Comparison of ENCODE assay signal across 8 cellular contexts in the genomic region with DNA sequence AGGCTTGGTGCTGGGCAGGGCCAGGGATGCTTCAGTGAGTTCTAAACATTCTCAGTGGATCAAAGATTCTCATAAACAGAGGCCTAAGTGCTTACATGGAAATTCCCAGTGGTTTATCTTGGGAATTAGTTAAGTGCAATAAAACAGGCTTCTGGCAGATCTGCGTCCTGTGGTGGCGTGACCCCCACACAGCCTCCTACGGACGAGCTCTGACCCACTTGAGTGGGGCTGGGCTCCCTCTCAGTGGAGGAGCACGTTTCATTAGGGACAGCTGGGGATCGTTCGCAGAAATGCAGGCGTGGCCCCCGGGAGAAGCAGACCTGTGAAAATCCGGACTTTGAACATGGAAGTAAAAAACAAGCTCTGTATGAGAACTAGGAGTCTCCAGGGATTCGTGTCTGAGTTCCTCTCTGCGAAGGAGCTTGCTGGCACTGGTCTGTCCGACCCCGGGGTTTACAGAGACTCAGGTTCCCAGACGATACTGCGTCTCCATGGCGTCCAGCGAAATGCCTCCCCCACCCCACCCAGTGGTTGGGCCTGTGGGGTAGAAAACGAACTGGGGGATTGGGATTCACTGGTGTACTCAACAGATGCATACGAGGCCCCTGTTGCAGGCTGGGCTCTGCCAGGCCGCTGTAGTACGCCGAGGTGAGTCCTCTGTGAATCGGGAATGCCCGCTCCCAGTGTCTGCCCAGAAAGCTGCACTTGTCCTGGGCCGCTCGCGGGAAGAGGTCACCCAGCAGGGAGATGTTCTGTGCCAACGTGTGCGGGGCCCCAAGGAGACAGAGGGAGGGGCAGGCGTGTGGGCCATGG.
DNase-seq lines count a peak whose midpoint lies in the region; ATAC-seq and TF ChIP-seq lines count a peak whose summit lies in the region.
"Not testable (repeated sequence)": the region's sequence is repeated elsewhere in the genome, so short reads cannot be mapped to it uniquely, and the experiment has no call there.

No MANE protein-coding gene starts in this region.

- H3K36me3 Mint-ChIP-seq in nephron progenitor cell (ENCODE audit: low read depth): not testable (repeated sequence)

- H3K4me3 ChIP-seq in Panc1 (ENCODE audit: low read depth in 2 of 2, low read length in 2 of 2); colonic mucosa; gastrocnemius medialis; urinary bladder (ENCODE audit: low read depth, low read length): not testable (repeated sequence)

- H3K27ac ChIP-seq in Panc1 (ENCODE audit: low read length): peak overlapping the region; percentile 63
- peak overlapping the region; percentile 15 for H3K27ac ChIP-seq in colonic mucosa
- peak overlapping the region in 3 of 4 donors; percentile 21 to 44 (median 24) for H3K27ac ChIP-seq in gastrocnemius medialis
- H3K27ac ChIP-seq in urinary bladder (ENCODE audit: low read depth): peak overlapping the region; percentile 53

- TF ChIP-seq POLR2A in gastrocnemius medialis (IDR thresholded peaks at IDR 0.05): not testable (repeated sequence)

- H3K4me1 ChIP-seq in Panc1 (ENCODE audit: control insufficient read depth, insufficient read depth, low read length) (peaks cover 13% of the 10 kb centered on the region), gastrocnemius medialis (peaks cover 22 to 26% of the 10 kb centered on the region in 2 donors)
- not testable (repeated sequence) for H3K4me1 ChIP-seq in colonic mucosa; urinary bladder (ENCODE audit: insufficient read depth)

- not testable (repeated sequence) for BruUV-seq in Panc1 (replicated peaks; lab: Mats Ljungman, UMichigan)

- H3K27me3 ChIP-seq in Panc1 (ENCODE audit: control insufficient read depth, insufficient read depth, low read length); colonic mucosa; gastrocnemius medialis: not testable (repeated sequence)

- CTCF ChIA-PET in Panc1 (lab: Charles Lee): not testable (repeated sequence)

- in situ Hi-C loops in Panc1 (cut with HindIII; ENCODE audit: low pct_unique_long_range_greater_than_20kb, low sequenced_read_pairs); gastrocnemius medialis (cut with MboI; ENCODE audit: low sequenced_read_pairs in 4 of 4): not testable (repeated sequence)

- not testable (repeated sequence) for ATAC-seq in Panc1, gastrocnemius medialis
- ATAC-seq in left colon: peak; percentile 63

- peaks cover 71% of the 10 kb centered on the region for H3K4me1 Mint-ChIP-seq in nephron progenitor cell

- TF ChIP-seq CTCF in Panc1 (IDR thresholded peaks at IDR 0.05); colonic mucosa (IDR thresholded peaks at IDR 0.05); nephron progenitor cell (IDR thresholded peaks at IDR 0.05); gastrocnemius medialis (IDR thresholded peaks at IDR 0.05 in 4 of 5, conservative IDR thresholded peaks at IDR 0.05 in 1 of 5): not testable (repeated sequence)

- H3K27me3 Mint-ChIP-seq in nephron progenitor cell (ENCODE audit: low read depth, poor library complexity): not testable (repeated sequence)

- 41% methylated on average over 31 of the region's 31 CpGs for WGBS in urinary bladder

- POLR2A ChIA-PET in Panc1 (lab: Charles Lee): not testable (repeated sequence)

- H3K4me3 Mint-ChIP-seq in nephron progenitor cell: peak overlapping the region; percentile 55

- DNase-seq in DMS79 (lab: John Stamatoyannopoulos, UW) (peak; percentile 10), colonic mucosa (peak; percentile 71), glomerular visceral epithelial cell (ENCODE audit: extremely low spot score) (peak; percentile 76), left colon (peak; percentile 63 to 76)
- not testable (repeated sequence) for DNase-seq in Panc1 (ENCODE audit: low read depth, low spot score); nephron progenitor cell; gastrocnemius medialis

- intact Hi-C loops in Panc1 (cut with micrococcal nuclease; ENCODE audit: unreplicated experiment); colonic mucosa (cut with DNase I); left colon (cut with DNase I, micrococcal nuclease); gastrocnemius medialis (cut with DNase I; ENCODE audit: low total_unique reads): not testable (repeated sequence)

- not testable (repeated sequence) for H3K9me3 Mint-ChIP-seq in nephron progenitor cell

- not testable (repeated sequence) for H3K36me3 ChIP-seq in Panc1 (ENCODE audit: control insufficient read depth, insufficient read depth, low read length); colonic mucosa; gastrocnemius medialis; urinary bladder (ENCODE audit: insufficient read depth)

- H3K27ac Mint-ChIP-seq in nephron progenitor cell: peak overlapping the region; percentile 85

- H3K9ac ChIP-seq in colonic mucosa (ENCODE audit: low read depth in 2 of 2, low read length in 2 of 2): peak overlapping the region in 1 of 2 donors; percentile 46

- not testable (repeated sequence) for H3K9me3 ChIP-seq in Panc1 (ENCODE audit: control insufficient read depth, insufficient read depth, low read depth, low read length); colonic mucosa; gastrocnemius medialis
